Comparison of ENCODE assay signal across 35 cellular contexts in genomic region chr11:88972210-88972609, GRCh38.
"Had no signal": no experiment of that assay in that cellular context is flagged by ENCODE, and none has a peak within 500 bp of the region (broad histone marks: within the 10 kb centered on the region; RNA-seq: fewer than 3 reads in every experiment).

No MANE protein-coding gene starts in this region.

- H3K36me3 ChIP-seq: MG63 had no signal

- H3K27me3 ChIP-seq: MG63 had no signal

- H3K9me3 ChIP-seq: MG63 had no signal

- H3K4me3 ChIP-seq: MG63 had no signal

- DNase-seq: Karpas-422, Kasumi-1, MG63, MM.1S, MV-4-11, NCI-H1048, NCI-H1092, NCI-H1092 treated with DMSO at 0.1 percent for 48 hours, NCI-H1105, NCI-H1105 treated with DMSO at 0.1 percent for 48 hours, NCI-H1417, NCI-H1417 treated with DMSO at 0.1 percent for 48 hours, NCI-H1436, NCI-H1436 treated with DMSO at 0.1 percent for 48 hours, NCI-H146, NCI-H1694, NCI-H1694 treated with DMSO at 0.1 percent for 48 hours, NCI-H187, NCI-H187 treated with DMSO at 0.1 percent for 48 hours, NCI-H1930, NCI-H2029, NCI-H2029 treated with DMSO at 0.1 percent for 48 hours, NCI-H2081, NCI-H2081 treated with DMSO at 0.1 percent for 48 hours, NCI-H2107, NCI-H2171, NCI-H2171 treated with DMSO at 0.1 percent for 48 hours, NCI-H2227 treated with DMSO at 0.1 percent for 48 hours, NCI-H226, NCI-H345, NCI-H446, NCI-H446 treated with DMSO at 0.1 percent for 48 hours, NCI-H510A, NCI-H510A treated with DMSO at 0.1 percent for 48 hours, NCI-H524 had no signal
